ENCODE assay signal across 26 cellular contexts in the genomic region with DNA sequence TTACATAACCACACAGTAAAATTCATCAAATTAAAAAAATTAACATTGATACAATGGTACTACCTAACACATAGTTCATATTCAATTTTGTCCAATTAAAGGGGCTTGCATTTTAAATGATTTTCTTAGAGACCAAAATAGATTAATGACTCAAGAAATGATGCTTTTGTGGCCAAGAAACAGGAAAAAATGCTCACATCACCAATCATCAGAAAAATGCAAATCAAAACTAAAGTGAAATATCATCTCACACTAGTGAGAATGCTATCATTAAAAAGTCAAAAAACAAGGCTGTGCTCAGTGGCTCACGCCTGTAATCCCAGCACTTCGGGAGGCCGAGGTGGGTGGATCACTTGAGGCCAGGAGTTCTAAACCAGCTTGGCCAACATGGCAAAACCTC.
"Had no signal": no experiment of that assay in that cellular context is flagged by ENCODE, and none has a peak within 500 bp of the region (broad histone marks: within the 10 kb centered on the region; RNA-seq: fewer than 3 reads in every experiment).

No MANE protein-coding gene starts in this region.

- ATAC-seq: stimulated activated effector memory CD8-positive, alpha-beta T cell treated with anti-CD3 and anti-CD28 coated beads, Interleukin-12 subunit alpha, Interleukin-12 subunit beta, amount 100 ng/mL, for 72 hours; stimulated activated memory B cell treated with anti-CD40 and anti-IgM and Interleukin-4, amounts not matched to agents 10 μg/mL and 1 μg/mL and 100 μg/mL, for 72 hours; stimulated activated naive B cell treated with anti-CD40 and anti-IgM and Interleukin-4, amounts not matched to agents 10 μg/mL and 1 μg/mL and 100 μg/mL, for 72 hours; stimulated activated naive CD8-positive, alpha-beta T cell treated with anti-CD3 and anti-CD28 coated beads, Interleukin-15, amount 100 ng/mL, for 72 hours; stimulated activated naive CD8-positive, alpha-beta T cell treated with anti-CD3 and anti-CD28 coated beads, Interleukin-15, Interleukin-2, amounts not matched to agents 100 U/mL and 50 U/mL, for 24 hours; upper lobe of right lung had no signal

- H3K9me3 ChIP-seq: suprapubic skin, testis, thoracic aorta, thyroid gland, tibial artery, tibial nerve, transverse colon, upper lobe of left lung, upper lobe of right lung, uterus, vagina had no signal

- H3K4me1 ChIP-seq: stomach, suprapubic skin, testis, thyroid gland, tibial artery, transverse colon, upper lobe of left lung, upper lobe of right lung, uterus, vagina had no signal

- H3K27ac ChIP-seq: stomach, suprapubic skin, testis, thoracic aorta, thyroid gland, tibial artery, tibial nerve, transverse colon, upper lobe of left lung, upper lobe of right lung, uterus, vagina had no signal

- H3K27me3 ChIP-seq: stomach, suprapubic skin, testis, thyroid gland, tibial artery, tibial nerve, transverse colon, upper lobe of left lung, upper lobe of right lung, uterus, vagina had no signal

- DNase-seq: stimulated activated CD4-positive, alpha-beta T cell treated with anti-CD3 and anti-CD28 coated beads, Interleukin-2, amount 100 ng/mL, for 48 hours; stimulated activated CD4-positive, alpha-beta T cell treated with anti-CD3 and anti-CD28 coated beads, Interleukin-4, amount 100 ng/mL, for 1 hour; stimulated activated CD4-positive, alpha-beta T cell treated with anti-CD3 and anti-CD28 coated beads, Interleukin-4, amount 100 ng/mL, for 24 hours; stimulated activated CD4-positive, alpha-beta T cell treated with anti-CD3 and anti-CD28 coated beads, Interleukin-4, amount 100 ng/mL, for 4 hours; stimulated activated CD8-positive, alpha-beta memory T cell treated with anti-CD3 and anti-CD28 coated beads, Interleukin-4, amount 100 ng/mL, for 48 hours; stimulated activated naive B cell treated with anti-CD40 and anti-IgM and Interleukin-4, amounts not matched to agents 10 μg/mL and 1 μg/mL and 100 μg/mL, for 72 hours; stimulated activated naive CD4-positive, alpha-beta T cell; stimulated activated naive CD4-positive, alpha-beta T cell treated with Interleukin-2 at 50 U/mL for 16 hours; stimulated activated naive CD8-positive, alpha-beta T cell treated with anti-CD3 and anti-CD28 coated beads, Interleukin-15, amount 100 ng/mL, for 72 hours; stimulated activated naive CD8-positive, alpha-beta T cell treated with anti-CD3 and anti-CD28 coated beads, Interleukin-15, Interleukin-2, amounts not matched to agents 100 U/mL and 50 U/mL, for 24 hours; stomach; substantia nigra; testis; thyroid gland; tibial artery; transverse colon; upper lobe of left lung; upper lobe of right lung; uterus had no signal

- H3K36me3 ChIP-seq: stomach, suprapubic skin, thoracic aorta, thyroid gland, tibial artery, tibial nerve, transverse colon, upper lobe of left lung, upper lobe of right lung, uterus, vagina had no signal

- FAIRE-seq: urothelium cell line had no signal

- H3K4me3 ChIP-seq: stomach, suprapubic skin, testis, thoracic aorta, thyroid gland, tibial artery, tibial nerve, transverse colon, upper lobe of left lung, upper lobe of right lung, uterus, vagina had no signal
